ENCODE assay signal across 27 cellular contexts in the genomic region with DNA sequence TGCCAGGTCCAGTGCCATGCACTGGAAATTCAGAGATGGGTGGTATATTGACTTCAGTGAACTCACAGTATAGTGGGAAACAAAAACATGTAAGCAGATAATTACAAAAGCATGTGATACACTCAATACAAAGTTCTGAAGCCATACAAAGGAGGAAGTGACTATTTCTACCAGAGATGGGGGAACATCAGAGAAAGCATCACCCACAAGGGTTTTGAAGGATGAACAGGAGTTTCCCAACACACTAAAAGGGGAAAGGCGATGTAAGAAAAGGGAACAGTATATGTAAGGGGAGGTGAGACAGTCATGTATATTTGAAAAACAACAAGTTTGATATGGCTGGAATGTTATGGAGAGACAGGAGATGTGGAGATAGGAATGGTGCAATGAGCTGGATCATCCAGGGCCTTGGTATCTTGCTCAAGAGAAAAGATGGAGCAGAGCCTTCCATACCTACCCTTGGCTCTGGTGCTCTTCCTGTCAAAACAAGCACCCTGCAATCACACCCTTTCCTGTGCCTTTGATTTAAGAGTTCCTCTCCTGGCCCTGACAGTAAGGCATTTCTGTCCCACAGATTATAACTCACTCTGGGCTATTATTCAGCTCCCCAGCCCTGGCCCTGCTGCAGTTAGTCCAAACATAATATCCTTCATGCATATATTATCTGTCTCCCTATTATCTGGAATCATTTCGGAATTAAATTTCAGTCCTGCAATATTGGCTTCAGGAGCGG.
"Had no signal": no experiment of that assay in that cellular context is flagged by ENCODE, and none has a peak within 500 bp of the region (broad histone marks: within the 10 kb centered on the region; RNA-seq: fewer than 3 reads in every experiment).

No MANE protein-coding gene starts in this region.

- H3K4me3 Mint-ChIP-seq: activated B cell treated with CpG ODN at 0.5 μM for 24 hours; activated CD4-positive, alpha-beta T cell treated with anti-CD3 and anti-CD28 coated beads for 36 hours; activated naive CD8-positive, alpha-beta T cell treated with anti-CD3 and anti-CD28 coated beads, Interleukin-2, amount 10 ng/mL, durations not matched to agents 7 days and 5 days; activated T-cell treated with anti-CD3 and anti-CD28 coated beads, Interleukin-2, amount 50 U/mL, for 4 hours; effector memory CD8-positive, alpha-beta T cell; nephron progenitor cell; stimulated activated naive CD8-positive, alpha-beta T cell treated with anti-CD3 and anti-CD28 coated beads, Interleukin-15, Interleukin-2, amounts not matched to agents 100 ng/mL and 50 ng/mL, for 24 hours had no signal

- DNase-seq: activated B cell treated with CpG ODN at 0.5 μM for 24 hours; activated CD4-positive, alpha-beta T cell treated with anti-CD3 and anti-CD28 coated beads for 36 hours; activated CD4-positive, alpha-beta T cell treated with anti-CD3 and anti-CD28 coated beads, Interleukin-2, amount 50 U/mL, for 48 hours; activated CD8-positive, alpha-beta memory T cell treated with anti-CD3 and anti-CD28 coated beads, Interleukin-2, amount 50 U/mL, for 48 hours; activated naive CD4-positive, alpha-beta T cell; activated naive CD8-positive, alpha-beta T cell treated with anti-CD3 and anti-CD28 coated beads, Interleukin-2, amount 10 ng/mL, durations not matched to agents 7 days and 5 days; activated T-cell treated with anti-CD3 and anti-CD28 coated beads, Interleukin-2, amount 50 U/mL, for 4 hours; amygdala; colonic mucosa; dorsolateral prefrontal cortex; effector memory CD8-positive, alpha-beta T cell; glutamatergic neuron; hypothalamus; nephron progenitor cell; pancreas; psoas muscle; spleen; stimulated activated CD4-positive, alpha-beta T cell treated with anti-CD3 and anti-CD28 coated beads, Interleukin-4, amount 100 ng/mL, for 4 hours; substantia nigra; T1000; thyroid gland; upper lobe of right lung had no signal

- H3K27me3 Mint-ChIP-seq: activated B cell treated with CpG ODN at 0.5 μM for 24 hours; activated CD4-positive, alpha-beta T cell treated with anti-CD3 and anti-CD28 coated beads for 36 hours; activated naive CD8-positive, alpha-beta T cell treated with anti-CD3 and anti-CD28 coated beads, Interleukin-2, amount 10 ng/mL, durations not matched to agents 7 days and 5 days; effector memory CD8-positive, alpha-beta T cell; stimulated activated naive CD8-positive, alpha-beta T cell treated with anti-CD3 and anti-CD28 coated beads, Interleukin-15, Interleukin-2, amounts not matched to agents 100 ng/mL and 50 ng/mL, for 24 hours had no signal

- H3K27ac ChIP-seq: colonic mucosa, esophagus muscularis mucosa, pancreas, psoas muscle, right atrium auricular region, spleen, thyroid gland, upper lobe of right lung had no signal

- ATAC-seq: activated CD4-positive, alpha-beta T cell treated with anti-CD3 and anti-CD28 coated beads for 36 hours; activated T-cell treated with anti-CD3 and anti-CD28 coated beads, Interleukin-2, amount 50 U/mL, for 4 hours; effector memory CD8-positive, alpha-beta T cell; pancreas; psoas muscle had no signal

- H3K4me1 Mint-ChIP-seq: activated naive CD8-positive, alpha-beta T cell treated with anti-CD3 and anti-CD28 coated beads, Interleukin-2, amount 10 ng/mL, durations not matched to agents 7 days and 5 days had no signal

- H3K9me3 ChIP-seq: colonic mucosa, esophagus muscularis mucosa, pancreas, psoas muscle, right atrium auricular region, spleen, thyroid gland, upper lobe of right lung had no signal

- H3K36me3 ChIP-seq: colonic mucosa, esophagus muscularis mucosa, pancreas, right atrium auricular region, thyroid gland, upper lobe of right lung had no signal

- FAIRE-seq: frontal cortex, pancreas had no signal

- H3K36me3 Mint-ChIP-seq: activated naive CD8-positive, alpha-beta T cell treated with anti-CD3 and anti-CD28 coated beads, Interleukin-2, amount 10 ng/mL, durations not matched to agents 7 days and 5 days had no signal

- H3K27ac Mint-ChIP-seq: activated B cell treated with CpG ODN at 0.5 μM for 24 hours; activated CD4-positive, alpha-beta T cell treated with anti-CD3 and anti-CD28 coated beads for 36 hours; activated naive CD8-positive, alpha-beta T cell treated with anti-CD3 and anti-CD28 coated beads, Interleukin-2, amount 10 ng/mL, durations not matched to agents 7 days and 5 days; activated T-helper 2 cell treated with anti-CD3 and anti-CD28 coated beads, Interferon-gamma antibody, Interleukin-2, Interleukin-4, amounts not matched to agents 10 μg/mL and 5 μg/mL and 100 μg/mL, durations not matched to agents 14 hours and 24 hours and 36 hours; effector memory CD8-positive, alpha-beta T cell; nephron progenitor cell; stimulated activated naive CD8-positive, alpha-beta T cell treated with anti-CD3 and anti-CD28 coated beads, Interleukin-15, Interleukin-2, amounts not matched to agents 100 ng/mL and 50 ng/mL, for 24 hours had no signal

- H3K4me1 ChIP-seq: thyroid gland had no signal

- H3K27me3 ChIP-seq: colonic mucosa, dorsolateral prefrontal cortex, esophagus muscularis mucosa, pancreas, right atrium auricular region, spleen, thyroid gland, upper lobe of right lung had no signal

- H3K9me3 Mint-ChIP-seq: activated B cell treated with CpG ODN at 0.5 μM for 24 hours; activated naive CD8-positive, alpha-beta T cell treated with anti-CD3 and anti-CD28 coated beads, Interleukin-2, amount 10 ng/mL, durations not matched to agents 7 days and 5 days; activated T-cell treated with anti-CD3 and anti-CD28 coated beads, Interleukin-2, amount 50 U/mL, for 4 hours; activated T-helper 2 cell treated with anti-CD3 and anti-CD28 coated beads, Interferon-gamma antibody, Interleukin-2, Interleukin-4, amounts not matched to agents 10 μg/mL and 5 μg/mL and 100 μg/mL, durations not matched to agents 14 hours and 24 hours and 36 hours; effector memory CD8-positive, alpha-beta T cell; nephron progenitor cell; stimulated activated naive CD8-positive, alpha-beta T cell treated with anti-CD3 and anti-CD28 coated beads, Interleukin-15, Interleukin-2, amounts not matched to agents 100 ng/mL and 50 ng/mL, for 24 hours had no signal

- H3K4me3 ChIP-seq: colonic mucosa, dorsolateral prefrontal cortex, esophagus muscularis mucosa, pancreas, psoas muscle, right atrium auricular region, spleen, thyroid gland, upper lobe of right lung had no signal
